In genomic region chr10:20303453-20304152, GRCh38 we compare ENCODE assay signal across 22 cellular contexts.
"Had no signal": no experiment of that assay in that cellular context is flagged by ENCODE, and none has a peak within 500 bp of the region (broad histone marks: within the 10 kb centered on the region; RNA-seq: fewer than 3 reads in every experiment).

No MANE protein-coding gene starts in this region.

- H3K4me3 Mint-ChIP-seq: activated CD4-positive, alpha-beta memory T cell treated with anti-CD3 and anti-CD28 coated beads for 36 hours; activated CD4-positive, alpha-beta T cell treated with anti-CD3 and anti-CD28 coated beads, Interleukin-2, amount 10 ng/mL, durations not matched to agents 7 days and 5 days; activated T-cell treated with anti-CD3 and anti-CD28 coated beads, Interleukin-2, amount 50 U/mL, for 4 hours; brain; central memory CD8-positive, alpha-beta T cell had no signal

- H3K4me3 ChIP-seq: SK-N-MC had no signal

- DNase-seq: activated CD4-positive, alpha-beta memory T cell treated with anti-CD3 and anti-CD28 coated beads for 36 hours; activated CD4-positive, alpha-beta T cell treated with anti-CD3 and anti-CD28 coated beads, Interleukin-2, amount 10 ng/mL, durations not matched to agents 7 days and 5 days; activated CD4-positive, CD25-positive, alpha-beta regulatory T cell; activated CD8-positive, alpha-beta memory T cell treated with anti-CD3 and anti-CD28 coated beads for 24 hours; activated effector memory CD4-positive, alpha-beta T cell treated with anti-CD3 and anti-CD28 coated beads, Interleukin-2, amount 50 U/mL, for 16 hours; activated naive CD4-positive, alpha-beta T cell treated with Interleukin-2 at 50 U/mL for 16 hours; activated T-cell treated with anti-CD3 and anti-CD28 coated beads, Interleukin-2, amount 50 U/mL, for 4 hours; amygdala; Karpas-422; MM.1S; NCI-H1105; NCI-H1436 treated with DMSO at 0.1 percent for 48 hours; NCI-H1930; NCI-H526; PC-3; SIG-M5; T-helper 1 cell had no signal

- ATAC-seq: activated naive CD4-positive, alpha-beta T cell treated with anti-CD3 and anti-CD28 coated beads, Interleukin-2, amount 50 U/mL, for 72 hours; activated T-cell treated with anti-CD3 and anti-CD28 coated beads, Interleukin-2, amount 50 U/mL, for 4 hours; PC-3 had no signal

- H3K36me3 Mint-ChIP-seq: activated CD4-positive, alpha-beta memory T cell treated with anti-CD3 and anti-CD28 coated beads for 36 hours; brain had no signal

- H3K27me3 Mint-ChIP-seq: activated CD4-positive, alpha-beta memory T cell treated with anti-CD3 and anti-CD28 coated beads for 36 hours; activated CD4-positive, alpha-beta T cell treated with anti-CD3 and anti-CD28 coated beads, Interleukin-2, amount 10 ng/mL, durations not matched to agents 7 days and 5 days; brain; central memory CD8-positive, alpha-beta T cell had no signal

- H3K27ac Mint-ChIP-seq: activated CD4-positive, alpha-beta memory T cell treated with anti-CD3 and anti-CD28 coated beads for 36 hours; activated CD4-positive, alpha-beta T cell treated with anti-CD3 and anti-CD28 coated beads, Interleukin-2, amount 10 ng/mL, durations not matched to agents 7 days and 5 days; activated naive CD4-positive, alpha-beta T cell treated with anti-CD3 and anti-CD28 coated beads, Interleukin-2, amount 50 U/mL, for 72 hours; brain had no signal

- H3K27ac ChIP-seq: SK-N-MC, VCaP had no signal

- H3K4me1 Mint-ChIP-seq: activated CD4-positive, alpha-beta T cell treated with anti-CD3 and anti-CD28 coated beads, Interleukin-2, amount 10 ng/mL, durations not matched to agents 7 days and 5 days; central memory CD8-positive, alpha-beta T cell had no signal
